In the genomic region with DNA sequence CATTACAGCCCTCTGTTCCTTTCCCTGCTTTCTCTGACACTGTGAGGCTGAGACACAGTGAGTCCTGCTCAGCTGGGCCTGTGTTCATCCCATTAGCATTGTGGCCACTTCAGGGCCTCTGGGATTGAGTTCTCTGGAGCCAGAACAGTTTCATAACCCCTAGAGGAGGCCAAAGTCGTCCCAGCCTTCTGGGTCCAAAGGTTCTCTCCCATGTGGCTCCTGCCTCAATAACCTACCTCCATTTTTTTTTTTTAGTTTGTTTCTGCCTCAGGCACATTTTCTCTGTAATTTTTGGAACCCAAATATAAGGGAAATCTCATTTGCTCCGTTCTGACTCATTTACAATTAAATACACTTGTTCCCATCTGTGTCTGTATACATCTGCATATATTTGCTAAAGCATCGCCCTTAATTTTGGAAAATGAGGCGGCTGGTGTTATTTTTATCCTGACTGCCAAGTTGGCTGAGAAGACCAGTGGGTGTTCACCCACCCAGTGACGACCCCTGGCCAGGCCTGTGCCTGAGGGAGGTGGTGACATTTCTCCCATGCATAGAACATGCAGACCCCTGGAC, we compare ENCODE assay signal across 8 cellular contexts. TPM values are rescaled to one million over a fixed set of nuclear protein-coding genes. Genes with fewer than 3 reads are reported as not detected.
DNase-seq lines count a peak whose midpoint lies in the region; ATAC-seq lines count a peak whose summit lies in the region.

No MANE protein-coding gene starts in this region.

- no peak for ATAC-seq in GM21529 (IDR thresholded peaks at IDR 0.05; ENCODE audit: unreplicated experiment)

- no peaks in the 10 kb centered on the region for H3K36me3 ChIP-seq in ectodermal cell (ENCODE audit: control insufficient read depth, insufficient read depth, low read length)

- peaks cover 17% of the 10 kb centered on the region for H3K4me1 ChIP-seq in ectodermal cell (ENCODE audit: control insufficient read depth, insufficient read depth, low read length)

- no peak overlapping the region for H3K4me3 ChIP-seq in ectodermal cell (ENCODE audit: insufficient read depth, low read depth, low read length)

- WGBS in ectodermal cell, 2 experiments = 75 to 76% methylated on average over 5 of the region's 5 CpGs

- no peaks in the 10 kb centered on the region for H3K9me3 ChIP-seq in ectodermal cell (ENCODE audit: control insufficient read depth, low read length)

- H3K27ac ChIP-seq in ectodermal cell (ENCODE audit: insufficient read depth, low read depth, low read length, poor library complexity, severe bottlenecking) (peak overlapping the region; percentile 45), temporal lobe (ENCODE audit: low read depth, low read length) (peak overlapping the region; percentile 51)

- no peaks in the 10 kb centered on the region for H3K27me3 ChIP-seq in ectodermal cell (ENCODE audit: control insufficient read depth, insufficient read depth, low read length, poor library complexity, severe bottlenecking)

- DNase-seq in M059J (ENCODE audit: low read depth) (peak; percentile 53), medulla oblongata (ENCODE audit: extremely low spot score) (peak; percentile 37), SKM-1 (lab: John Stamatoyannopoulos, UW; ENCODE audit: unreplicated experiment) (no peak), mesenteric fat pad (ENCODE audit: low spot score) (no peak)
- DNase-seq in activated naive CD4-positive, alpha-beta T cell treated with Interleukin-2 at 50 U/mL for 16 hours = no peak

RNA-seq across cellular contexts. Expression of a gene that starts 27.3 kb away (rescaled TPM):
- total RNA-seq in M059J (2014; rRNA removed; shearing (Covaris generic)) = 184 and 277 TPM in 2 replicates
- polyA plus RNA-seq in ectodermal cell (2013, experiment 1 of 4) = 240 TPM
- polyA plus RNA-seq in ectodermal cell (2013, experiment 2 of 4) = 246 TPM
- polyA plus RNA-seq in ectodermal cell (2013, experiment 3 of 4) = 205 TPM
- 223 TPM for polyA plus RNA-seq in ectodermal cell (2013, experiment 4 of 4)
- 190 TPM for total RNA-seq in temporal lobe
- total RNA-seq in mesenteric fat pad = 355 TPM

Comparison
In these comparisons a context has a peak if more than half of its experiments do, and no peak if none do; other contexts are left out.
1. DNase-seq: peak in M059J (single experiment) and medulla oblongata (single experiment); none in SKM-1 (single experiment), activated naive CD4-positive, alpha-beta T cell treated with Interleukin-2 at 50 U/mL for 16 hours (single experiment) and mesenteric fat pad (single experiment).